In the genomic region with DNA sequence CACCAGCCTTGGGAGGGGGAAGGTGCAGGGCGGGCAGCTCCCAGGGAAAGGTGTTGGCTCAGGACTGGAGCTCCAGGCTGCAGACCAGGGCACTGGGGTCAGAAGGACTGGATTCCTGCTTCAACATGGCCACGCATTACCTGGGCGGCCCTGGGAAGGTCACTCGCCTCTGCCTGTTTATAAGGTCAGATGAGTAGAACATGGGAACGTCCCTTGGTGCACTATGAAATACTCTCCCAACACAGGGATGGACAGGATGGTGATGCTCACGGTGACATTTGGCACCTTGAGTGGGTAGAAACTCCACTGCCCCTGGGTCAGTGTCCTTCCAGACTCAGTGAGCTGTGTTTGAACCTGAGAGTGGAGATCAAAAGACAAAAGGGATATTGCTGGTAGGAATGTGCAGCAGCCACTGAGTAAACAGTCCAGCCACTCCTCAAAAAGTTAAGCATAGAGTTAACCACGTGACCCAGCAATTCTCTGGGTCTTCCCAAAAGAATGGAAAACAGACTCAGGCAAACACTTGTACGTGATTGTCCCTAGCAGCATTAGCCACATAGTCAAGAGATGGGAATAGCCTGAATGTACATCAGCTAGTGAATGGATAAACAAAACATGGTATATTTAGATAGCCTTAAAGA, we compare ENCODE assay signal across 16 cellular contexts. TPM values are rescaled to one million over a fixed set of nuclear protein-coding genes. Genes with fewer than 3 reads are reported as not detected.
"Had no signal": no experiment of that assay in that cellular context is flagged by ENCODE, and none has a peak within 500 bp of the region (broad histone marks: within the 10 kb centered on the region; RNA-seq: fewer than 3 reads in every experiment).

No MANE protein-coding gene starts in this region.

- DNase-seq: activated CD4-positive, alpha-beta T cell treated with anti-CD3 and anti-CD28 coated beads, Interleukin-2, amount 10 ng/mL, durations not matched to agents 7 days and 5 days; activated naive CD4-positive, alpha-beta T cell treated with anti-CD3 and anti-CD28 coated beads, Interleukin-2, amount 10 ng/mL, durations not matched to agents 7 days and 5 days; activated T-cell treated with anti-CD3 and anti-CD28 coated beads for 4 hours; adrenal gland; dermis blood vessel endothelial cell; kidney glomerular epithelial cell; mammary epithelial cell; naive thymus-derived CD8-positive, alpha-beta T cell; sigmoid colon; stimulated activated CD4-positive, alpha-beta T cell treated with anti-CD3 and anti-CD28 coated beads, Interleukin-12 subunit alpha, Interleukin-12 subunit beta, amount 100 ng/mL, for 4 hours; stimulated activated naive CD4-positive, alpha-beta T cell treated with Interleukin-2 at 50 U/mL for 16 hours had no signal

- H3K36me3 Mint-ChIP-seq: activated naive CD4-positive, alpha-beta T cell treated with anti-CD3 and anti-CD28 coated beads, Interleukin-2, amount 10 ng/mL, durations not matched to agents 7 days and 5 days; naive thymus-derived CD8-positive, alpha-beta T cell; WTC11 had no signal

- H3K4me1 Mint-ChIP-seq: activated T-helper 17 cell treated with anti-CD3 and anti-CD28 coated beads, Interleukin-2, amount 50 U/mL, for 72 hours had no signal

- H3K4me1 ChIP-seq: adrenal gland, sigmoid colon had no signal

- H3K27ac ChIP-seq: adrenal gland, gastroesophageal sphincter, sigmoid colon had no signal

- H3K9me3 ChIP-seq: adrenal gland, gastroesophageal sphincter, sigmoid colon had no signal

- H3K27me3 ChIP-seq: adrenal gland, sigmoid colon had no signal

- H3K4me3 Mint-ChIP-seq: activated CD4-positive, alpha-beta T cell treated with anti-CD3 and anti-CD28 coated beads, Interleukin-2, amount 10 ng/mL, durations not matched to agents 7 days and 5 days; activated naive CD4-positive, alpha-beta T cell treated with anti-CD3 and anti-CD28 coated beads, Interleukin-2, amount 10 ng/mL, durations not matched to agents 7 days and 5 days; activated T-helper 17 cell treated with anti-CD3 and anti-CD28 coated beads, Interleukin-2, amount 50 U/mL, for 72 hours; naive thymus-derived CD8-positive, alpha-beta T cell; T-helper 1 cell treated with Interleukin-12 subunit alpha and Interleukin-12 subunit beta and Interleukin-4 antibody, amounts not matched to agents 30 μg/mL and 1 μg/mL, for 36 hours; WTC11 had no signal

- H3K36me3 ChIP-seq: adrenal gland, gastroesophageal sphincter, sigmoid colon had no signal

- H3K27me3 Mint-ChIP-seq: activated CD4-positive, alpha-beta T cell treated with anti-CD3 and anti-CD28 coated beads, Interleukin-2, amount 10 ng/mL, durations not matched to agents 7 days and 5 days; activated naive CD4-positive, alpha-beta T cell treated with anti-CD3 and anti-CD28 coated beads, Interleukin-2, amount 10 ng/mL, durations not matched to agents 7 days and 5 days had no signal

- H3K27ac Mint-ChIP-seq: activated CD4-positive, alpha-beta T cell treated with anti-CD3 and anti-CD28 coated beads, Interleukin-2, amount 10 ng/mL, durations not matched to agents 7 days and 5 days; activated naive CD4-positive, alpha-beta T cell treated with anti-CD3 and anti-CD28 coated beads, Interleukin-2, amount 10 ng/mL, durations not matched to agents 7 days and 5 days; activated T-helper 17 cell treated with anti-CD3 and anti-CD28 coated beads, Interleukin-2, amount 50 U/mL, for 72 hours; T-helper 1 cell treated with Interleukin-12 subunit alpha and Interleukin-12 subunit beta and Interleukin-4 antibody, amounts not matched to agents 30 μg/mL and 1 μg/mL, for 36 hours; WTC11 had no signal

- H3K9me3 Mint-ChIP-seq: WTC11 had no signal

- H3K4me3 ChIP-seq: adrenal gland, gastroesophageal sphincter, sigmoid colon had no signal

- ATAC-seq: activated T-helper 17 cell treated with anti-CD3 and anti-CD28 coated beads, Interleukin-2, amount 50 U/mL, for 72 hours; gastroesophageal sphincter; naive thymus-derived CD8-positive, alpha-beta T cell; WTC11 had no signal

RNA-seq across cellular contexts. Expression of a gene that starts 9.1 kb away (rescaled TPM):
- total RNA-seq: activated CD4-positive, alpha-beta T cell treated with anti-CD3 and anti-CD28 coated beads, Interleukin-2, amount 10 ng/mL, durations not matched to agents 7 days and 5 days; activated CD8-positive, alpha-beta memory T cell treated with anti-CD3 and anti-CD28 coated beads for 36 hours; activated T-helper 17 cell treated with anti-CD3 and anti-CD28 coated beads, Interleukin-2, amount 50 U/mL, for 72 hours; naive thymus-derived CD8-positive, alpha-beta T cell had no signal
